In the genomic region with DNA sequence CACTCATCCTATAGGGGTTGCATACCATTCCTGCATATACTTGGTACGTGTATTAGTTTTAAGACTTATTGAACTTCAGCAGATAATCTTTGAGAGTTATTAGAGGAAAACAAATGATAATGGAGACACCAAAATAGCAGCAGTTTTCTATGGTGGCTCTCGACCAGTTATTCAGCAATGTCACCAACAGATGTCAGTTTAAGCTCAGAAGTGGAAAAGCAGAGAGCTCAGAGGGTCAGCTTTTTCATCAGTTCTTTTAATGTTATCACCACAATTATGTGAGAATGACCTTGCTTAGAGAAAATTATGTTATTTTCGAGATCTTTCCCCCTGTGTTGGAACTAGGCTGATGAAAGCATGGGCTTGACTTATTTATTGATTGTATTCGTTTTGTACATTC, we compare ENCODE assay signal across 25 cellular contexts. TPM values are rescaled to one million over a fixed set of nuclear protein-coding genes. Genes with fewer than 3 reads are reported as not detected.
DNase-seq lines count a peak whose midpoint lies in the region; ATAC-seq, FAIRE-seq and TF ChIP-seq lines count a peak whose summit lies in the region.
"Had no signal": no experiment of that assay in that cellular context is flagged by ENCODE, and none has a peak within 500 bp of the region (broad histone marks: within the 10 kb centered on the region; RNA-seq: fewer than 3 reads in every experiment).

No MANE protein-coding gene starts in this region.

- H3K27ac ChIP-seq in A673 (ENCODE audit: low read depth, low read length, poor library complexity, severe bottlenecking): no peak overlapping the region
- H3K27ac ChIP-seq in SK-N-MC: 0 out of 2 replicates have a peak overlapping the region, but pooled peaks have one; percentile 42
- H3K27ac ChIP-seq in HepG2 (ENCODE audit: extremely low read length, insufficient read depth, low read length): no peak overlapping the region
- no peak overlapping the region for H3K27ac ChIP-seq in lower lobe of right lung
- H3K27ac ChIP-seq: PC-9, thoracic aorta had no signal

- peak; percentile 38; the same call in 1 of the 2 replicates for TF ChIP-seq CTCF in A673 (conservative IDR thresholded peaks at IDR 0.05; ENCODE audit: low read depth, low read length)
- peak; percentile 16; the same call in 1 of the 2 replicates for TF ChIP-seq CTCF in HepG2 (CRISPR knock-in tag; IDR thresholded peaks at IDR 0.05)
- TF ChIP-seq CTCF in lower lobe of right lung (IDR thresholded peaks at IDR 0.05): no peak

- POLR2A ChIA-PET in A673 (lab: Charles Lee; ENCODE audit: low non-redundant PET) (no interaction called here), HepG2 (lab: Yijun Ruan, JAX) (no interaction called here)

- FAIRE-seq in GM12891 (lab: Jason Lieb, UNC) (peak; percentile 41), HepG2 (lab: Jason Lieb, UNC) (no peak)
- FAIRE-seq: astrocyte, keratinocyte had no signal

- CTCF ChIA-PET in A673 (lab: Charles Lee) (interaction anchor here (0.6 kb wide), 1 partner anchor 542 kb away, joined by 4 read pairs; no protein-coding TSS in a partner anchor), HepG2 (lab: Yijun Ruan, JAX; ENCODE audit: low intra/inter-chr PET ratio, low total read pairs) (no interaction called here)

- intact Hi-C loops in A673 (cut with micrococcal nuclease; ENCODE audit: unreplicated experiment): no loop called here
- intact Hi-C loops in HepG2 (cut with micrococcal nuclease; ENCODE audit: unreplicated experiment): no loop called here
- intact Hi-C loops in lower lobe of right lung (cut with DNase I): no loop called here

- H3K9me3 ChIP-seq in A673 (ENCODE audit: low read depth, low read length, poor library complexity, severe bottlenecking) (no peaks in the 10 kb centered on the region), SK-N-MC (ENCODE audit: low read depth, low read length) (no peaks in the 10 kb centered on the region), HepG2 (ENCODE audit: low read length) (no peaks in the 10 kb centered on the region), lower lobe of right lung (no peaks in the 10 kb centered on the region)
- H3K9me3 ChIP-seq: thoracic aorta had no signal

- H3K9ac ChIP-seq in SK-N-MC (ENCODE audit: insufficient read length): no peak overlapping the region
- H3K9ac ChIP-seq in HepG2 (ENCODE audit: insufficient read depth, low read depth, low read length): no peak overlapping the region

- H3K4me1 ChIP-seq in A673 (ENCODE audit: insufficient read depth, low read length, poor library complexity, severe bottlenecking) (no peaks in the 10 kb centered on the region), HepG2 (ENCODE audit: insufficient read depth, low read length) (no peaks in the 10 kb centered on the region), lower lobe of right lung (no peaks in the 10 kb centered on the region)

- H4K20me1 ChIP-seq in HepG2 (ENCODE audit: insufficient read depth, low read length): no peaks in the 10 kb centered on the region

- H3K4me2 ChIP-seq in HepG2 (ENCODE audit: low read depth, low read length): no peak overlapping the region
- H3K4me2 ChIP-seq: PC-9 had no signal

- no peaks in the 10 kb centered on the region for H3K79me2 ChIP-seq in HepG2 (ENCODE audit: insufficient read depth, low read length)

- H3K27me3 ChIP-seq in A673 (replicated peaks; ENCODE audit: insufficient read depth, low read depth, low read length, poor library complexity): no peaks in the 10 kb centered on the region
- no peaks in the 10 kb centered on the region for H3K27me3 ChIP-seq in HepG2 (ENCODE audit: control insufficient read depth in 1 of 2, insufficient read depth in 2 of 2, low read length in 2 of 2)
- no peaks in the 10 kb centered on the region for H3K27me3 ChIP-seq in lower lobe of right lung (ENCODE audit: low read depth)

- DNase-seq in A673 (ENCODE audit: low spot score) (no peak), GM12891 (ENCODE audit: insufficient read length, low spot score) (no peak), SK-N-MC (ENCODE audit: low read depth, low spot score) (no peak), HepG2 (ENCODE audit: low spot score) (no peak), UCSD-AML1 (lab: John Stamatoyannopoulos, UW; ENCODE audit: unreplicated experiment) (no peak), ureter (ENCODE audit: low spot score) (no peak), lower lobe of right lung (no peak)
- no peak for DNase-seq in activated CD4-positive, alpha-beta T cell treated with anti-CD3 and anti-CD28 coated beads for 4 hours
- DNase-seq: activated CD4-positive, alpha-beta T cell treated with anti-CD3 and anti-CD28 coated beads, Interleukin-2, amount 10 ng/mL, durations not matched to agents 7 days and 5 days; activated CD8-positive, alpha-beta memory T cell treated with anti-CD3 and anti-CD28 coated beads, Interleukin-2, amount 10 ng/mL, durations not matched to agents 7 days and 5 days; CD4-positive, CD25-positive, alpha-beta regulatory T cell; central memory CD4-positive, alpha-beta T cell; DMS79; foreskin melanocyte; IMR-90; NCI-H2107; NCI-H748 treated with DMSO at 0.1 percent for 48 hours; PC-9; stimulated activated CD4-positive, alpha-beta T cell treated with anti-CD3 and anti-CD28 coated beads, Interleukin-2, amount 100 ng/mL, for 48 hours; stimulated activated naive B cell treated with anti-CD40 and anti-IgM and Interleukin-4, amounts not matched to agents 10 μg/mL and 1 μg/mL and 100 μg/mL, for 72 hours had no signal

- WGBS in HepG2 (ENCODE audit: low lambda C conversion rate): 94% methylated on average over 4 of the region's 4 CpGs

- TF ChIP-seq POLR2A in GM12891 (IDR thresholded peaks at IDR 0.05; ENCODE audit: low read depth, low read length) (no peak), HepG2 (IDR thresholded peaks at IDR 0.05; ENCODE audit: insufficient read depth in 1 of 2, low read depth in 2 of 2, low read length in 2 of 2) (no peak)

- TF ChIP-seq RAD21 in HepG2 (CRISPR knock-in tag; IDR thresholded peaks at IDR 0.05): no peak

- BruUV-seq in A673 (replicated peaks; lab: Mats Ljungman, UMichigan) (no TSS peak), HepG2 (replicated peaks; lab: Mats Ljungman, UMichigan) (no TSS peak)

- H3K4me3 ChIP-seq in A673 (ENCODE audit: low read depth, low read length, poor library complexity, severe bottlenecking) (no peak overlapping the region), SK-N-MC (no peak overlapping the region), HepG2 (replicated peaks in 1 of 3; ENCODE audit: insufficient read depth in 1 of 3, low read depth in 2 of 3, low read length in 3 of 3) (no peak overlapping the region), lower lobe of right lung (no peak overlapping the region)
- H3K4me3 ChIP-seq: lung, PC-9, thoracic aorta had no signal

- in situ Hi-C loops in HepG2 (cut with HindIII; ENCODE audit: extremely low pct_ligation_motif_present, low pct_unique_long_range_greater_than_20kb): no loop called here

- no peak overlapping the region for H2AFZ ChIP-seq in HepG2 (ENCODE audit: low read length)
- H2AFZ ChIP-seq: PC-9 had no signal

- H3K36me3 ChIP-seq in A673 (ENCODE audit: insufficient read depth, low read length, poor library complexity, severe bottlenecking) (peaks cover 46% of the 10 kb centered on the region), SK-N-MC (ENCODE audit: insufficient read depth, low read length) (peaks cover 66% of the 10 kb centered on the region), HepG2 (replicated peaks in 1 of 2; ENCODE audit: control insufficient read depth in 1 of 2, insufficient read depth in 2 of 2, low read length in 2 of 2) (peaks cover 13 to 57% of the 10 kb centered on the region in 2 experiments), lower lobe of right lung (peaks cover 95% of the 10 kb centered on the region)

- TF ChIP-seq EP300 in HepG2 (IDR thresholded peaks at IDR 0.05; ENCODE audit: low read depth in 2 of 2, low read length in 2 of 2): no peak
- no peak for TF ChIP-seq EP300 in HepG2 (CRISPR knock-in tag; IDR thresholded peaks at IDR 0.05; ENCODE audit: borderline replicate concordance)

- ATAC-seq in HepG2 (no peak), lower lobe of right lung (no peak)
- ATAC-seq: activated CD8-positive, alpha-beta memory T cell treated with anti-CD3 and anti-CD28 coated beads, Interleukin-2, amount 10 ng/mL, durations not matched to agents 7 days and 5 days; esophagus mucosa; stimulated activated naive B cell treated with anti-CD40 and anti-IgM and Interleukin-4, amounts not matched to agents 10 μg/mL and 1 μg/mL and 100 μg/mL, for 72 hours had no signal

RNA-seq across cellular contexts. Expression of gene PTPN11, which starts 32.0 kb away (rescaled TPM):
- total RNA-seq in A673 (2021): 157 and 158 TPM in 2 replicates
- polyA plus RNA-seq in GM12891 (2012; ENCODE audit: low read depth, missing spikeins): 17.7 TPM
- total RNA-seq in HepG2 (2016; rRNA removed; fragmentation: Illumina TruSeq; extraction: Trizol): 63.5 and 101 TPM in 2 replicates
- total RNA-seq in HepG2 (2016; cell fraction: cytosol; rRNA removed; fragmentation: Illumina TruSeq; extraction: Trizol; ENCODE audit: low read depth): 33.6 and 33.7 TPM in 2 replicates
- 63.2 and 92.9 TPM in 2 replicates for total RNA-seq in HepG2 (2016; cell fraction: insoluble cytoplasmic fraction; rRNA removed; fragmentation: Illumina TruSeq; extraction: Trizol)
- total RNA-seq in HepG2 (2016; cell fraction: membrane; rRNA removed; fragmentation: Illumina TruSeq; extraction: Trizol): 52.7 and 53.2 TPM in 2 replicates
- 39.5 and 46.8 TPM in 2 replicates for total RNA-seq in HepG2 (2016; cell fraction: nucleus; rRNA removed; fragmentation: Illumina TruSeq; extraction: Trizol)
- polyA plus RNA-seq in HepG2 (2011; rRNA removed): 26.7 and 30.0 TPM in 2 replicates
- 27.0 and 32.0 TPM in 2 replicates for polyA plus RNA-seq in HepG2 (2011; cell fraction: cytosol; rRNA removed)
- polyA plus RNA-seq in HepG2 (2011; cell fraction: nucleus; rRNA removed): 16.5 and 17.7 TPM in 2 replicates
- 36.3 and 36.9 TPM in 2 replicates for polyA plus RNA-seq in HepG2 (2012)
- 5.9 and 6.2 TPM in 2 replicates for polyA plus RNA-seq in HepG2 (2016; cell fraction: cytosol; fragmentation: Illumina TruSeq; extraction: Trizol; ENCODE audit: low read depth)
- polyA plus RNA-seq in HepG2 (2016; cell fraction: insoluble cytoplasmic fraction; fragmentation: Illumina TruSeq; extraction: Trizol; ENCODE audit: low read depth): 68.9 and 69.6 TPM in 2 replicates
- 11.9 and 14.6 TPM in 2 replicates for polyA plus RNA-seq in HepG2 (2016; cell fraction: membrane; fragmentation: Illumina TruSeq; extraction: Trizol; ENCODE audit: low read depth)
- polyA plus RNA-seq in HepG2 (2016; cell fraction: nucleus; fragmentation: Illumina TruSeq; extraction: Trizol; ENCODE audit: insufficient read depth, low read depth): 40.4 and 40.7 TPM in 2 replicates
- polyA minus RNA-seq in HepG2 (2011; rRNA and poly(A)+ RNA removed; ENCODE audit: low replicate concordance): 22.4 and 59.7 TPM in 2 replicates
- 34.5 and 43.4 TPM in 2 replicates for polyA minus RNA-seq in HepG2 (2011; cell fraction: cytosol; rRNA and poly(A)+ RNA removed)
- polyA minus RNA-seq in HepG2 (2011; cell fraction: nucleus; rRNA and poly(A)+ RNA removed): 26.8 and 30.5 TPM in 2 replicates
- total RNA-seq in ureter: 108 TPM
- 87.5 TPM for total RNA-seq in lower lobe of right lung

RNA-seq across cellular contexts. Expression of gene RPL6, which starts 41.3 kb away (rescaled TPM):
- total RNA-seq in A673 (2021) (1,517 and 1,605 TPM in 2 replicates), HepG2 (2016; rRNA removed; fragmentation: Illumina TruSeq; extraction: Trizol) (1,551 and 2,121 TPM in 2 replicates), ureter (1,403 TPM), lower lobe of right lung (896 TPM)
- 3,554 TPM for polyA plus RNA-seq in GM12891 (2012; ENCODE audit: low read depth, missing spikeins)
- 1,569 and 1,799 TPM in 2 replicates for total RNA-seq in HepG2 (2016; cell fraction: cytosol; rRNA removed; fragmentation: Illumina TruSeq; extraction: Trizol; ENCODE audit: low read depth)
- 1,519 and 2,147 TPM in 2 replicates for total RNA-seq in HepG2 (2016; cell fraction: insoluble cytoplasmic fraction; rRNA removed; fragmentation: Illumina TruSeq; extraction: Trizol)
- 3,064 and 3,242 TPM in 2 replicates for total RNA-seq in HepG2 (2016; cell fraction: membrane; rRNA removed; fragmentation: Illumina TruSeq; extraction: Trizol)
- total RNA-seq in HepG2 (2016; cell fraction: nucleus; rRNA removed; fragmentation: Illumina TruSeq; extraction: Trizol): 617 and 644 TPM in 2 replicates
- 1,589 and 1,719 TPM in 2 replicates for polyA plus RNA-seq in HepG2 (2011; rRNA removed)
- polyA plus RNA-seq in HepG2 (2011; cell fraction: cytosol; rRNA removed): 1,215 and 1,505 TPM in 2 replicates
- polyA plus RNA-seq in HepG2 (2011; cell fraction: nucleus; rRNA removed): 260 and 378 TPM in 2 replicates
- polyA plus RNA-seq in HepG2 (2012): 1,569 and 1,801 TPM in 2 replicates
- 2,496 and 2,739 TPM in 2 replicates for polyA plus RNA-seq in HepG2 (2016; cell fraction: cytosol; fragmentation: Illumina TruSeq; extraction: Trizol; ENCODE audit: low read depth)
- polyA plus RNA-seq in HepG2 (2016; cell fraction: insoluble cytoplasmic fraction; fragmentation: Illumina TruSeq; extraction: Trizol; ENCODE audit: low read depth): 2,631 and 2,728 TPM in 2 replicates
- polyA plus RNA-seq in HepG2 (2016; cell fraction: membrane; fragmentation: Illumina TruSeq; extraction: Trizol; ENCODE audit: low read depth): 3,716 and 3,916 TPM in 2 replicates
- 1,083 and 1,121 TPM in 2 replicates for polyA plus RNA-seq in HepG2 (2016; cell fraction: nucleus; fragmentation: Illumina TruSeq; extraction: Trizol; ENCODE audit: insufficient read depth, low read depth)
- 207 and 602 TPM in 2 replicates for polyA minus RNA-seq in HepG2 (2011; rRNA and poly(A)+ RNA removed; ENCODE audit: low replicate concordance)
- polyA minus RNA-seq in HepG2 (2011; cell fraction: cytosol; rRNA and poly(A)+ RNA removed): 269 and 339 TPM in 2 replicates
- polyA minus RNA-seq in HepG2 (2011; cell fraction: nucleus; rRNA and poly(A)+ RNA removed): 197 and 255 TPM in 2 replicates
